ENCODE assay signal across 12 cellular contexts in genomic region chr2:182426915-182427233, GRCh38. TPM values are rescaled to one million over a fixed set of nuclear protein-coding genes. Genes with fewer than 3 reads are reported as not detected.
DNase-seq lines count a peak whose midpoint lies in the region; ATAC-seq, FAIRE-seq and TF ChIP-seq lines count a peak whose summit lies in the region.
"Had no signal": no experiment of that assay in that cellular context is flagged by ENCODE, and none has a peak within 500 bp of the region (broad histone marks: within the 10 kb centered on the region; RNA-seq: fewer than 3 reads in every experiment).

Gene PDE1A, minus strand, starts transcription at chr2:182427036.

- H3K4me1 Mint-ChIP-seq in activated CD4-positive, alpha-beta T cell treated with anti-CD3 and anti-CD28 coated beads, Interleukin-2, amount 10 ng/mL, durations not matched to agents 24 days and 14 days, result no peaks in the 10 kb centered on the region
- no peaks in the 10 kb centered on the region for H3K4me1 Mint-ChIP-seq in natural killer cell

- no peaks in the 10 kb centered on the region for H3K36me3 Mint-ChIP-seq in activated CD4-positive, alpha-beta T cell treated with anti-CD3 and anti-CD28 coated beads, Interleukin-2, amount 10 ng/mL, durations not matched to agents 24 days and 14 days (ENCODE audit: low read depth)
- no peaks in the 10 kb centered on the region for H3K36me3 Mint-ChIP-seq in natural killer cell

- intact Hi-C loops in activated CD4-positive, alpha-beta T cell treated with anti-CD3 and anti-CD28 coated beads, Interleukin-2, amount 10 ng/mL, durations not matched to agents 24 days and 14 days (cut with micrococcal nuclease), result no loop called here
- intact Hi-C loops in natural killer cell (cut with micrococcal nuclease), result no loop called here

- 20% methylated on average over 3 of the region's 3 CpGs for WGBS in urinary bladder

- H3K27ac Mint-ChIP-seq in activated CD4-positive, alpha-beta T cell treated with anti-CD3 and anti-CD28 coated beads, Interleukin-2, amount 10 ng/mL, durations not matched to agents 24 days and 14 days, result no peak within 1 kb of the TSS
- no peak within 1 kb of the TSS for H3K27ac Mint-ChIP-seq in natural killer cell

- no peak within 1 kb of the TSS for H3K4me3 Mint-ChIP-seq in activated CD4-positive, alpha-beta T cell treated with anti-CD3 and anti-CD28 coated beads, Interleukin-2, amount 10 ng/mL, durations not matched to agents 24 days and 14 days
- H3K4me3 Mint-ChIP-seq in natural killer cell, result no peak within 1 kb of the TSS

- H3K4me3 ChIP-seq in urinary bladder (ENCODE audit: low read depth, low read length), result peak within 1 kb of the TSS; percentile 44

- H3K27me3 Mint-ChIP-seq in activated CD4-positive, alpha-beta T cell treated with anti-CD3 and anti-CD28 coated beads, Interleukin-2, amount 10 ng/mL, durations not matched to agents 24 days and 14 days, result no peaks in the 10 kb centered on the region
- H3K27me3 Mint-ChIP-seq in natural killer cell (ENCODE audit: low read depth in 2 of 2), result no peaks in the 10 kb centered on the region

- DNase-seq in DMS 273 (lab: John Stamatoyannopoulos, UW; ENCODE audit: unreplicated experiment), result peak; percentile 34
- DNase-seq in DMS 273 treated with DMSO at 0.1 percent for 48 hours (lab: John Stamatoyannopoulos, UW), result no peak
- no peak for DNase-seq in frontal cortex (ENCODE audit: low spot score in 2 of 2)
- no peak for DNase-seq in occipital lobe (lab: John Stamatoyannopoulos, UW)
- DNase-seq in HuH-7.5 (ENCODE audit: low spot score), result no peak
- no peak for DNase-seq in activated CD4-positive, alpha-beta T cell treated with anti-CD3 and anti-CD28 coated beads, Interleukin-2, amount 10 ng/mL, durations not matched to agents 24 days and 14 days
- DNase-seq in natural killer cell, result no peak
- DNase-seq: activated CD4-positive, CD25-positive, alpha-beta regulatory T cell; RPMI8226 had no signal

- no peak for FAIRE-seq in frontal cortex (lab: Jason Lieb, UNC)
- FAIRE-seq: colon had no signal

- no peak for TF ChIP-seq CTCF in natural killer cell (IDR thresholded peaks at IDR 0.05)

- no peaks in the 10 kb centered on the region for H3K4me1 ChIP-seq in urinary bladder (ENCODE audit: insufficient read depth)

- no peak for ATAC-seq in natural killer cell

- peaks cover 4% of the 10 kb centered on the region for H3K9me3 Mint-ChIP-seq in activated CD4-positive, alpha-beta T cell treated with anti-CD3 and anti-CD28 coated beads, Interleukin-2, amount 10 ng/mL, durations not matched to agents 24 days and 14 days
- H3K9me3 Mint-ChIP-seq in natural killer cell, result peaks cover 0 to 2% of the 10 kb centered on the region in 2 donors

- H3K36me3 ChIP-seq in urinary bladder (ENCODE audit: insufficient read depth), result no peaks in the 10 kb centered on the region

- H3K27ac ChIP-seq in urinary bladder (ENCODE audit: low read depth), result no peak within 1 kb of the TSS
- H3K27ac ChIP-seq: 22Rv1 had no signal

RNA-seq across cellular contexts. Expression of gene PDE1A, which starts in this region (rescaled TPM):
- total RNA-seq in frontal cortex (51.0 TPM), occipital lobe (42.1 TPM), urinary bladder (49.9 TPM), natural killer cell (not detected)
- polyA plus RNA-seq in urinary bladder, result 17.1 TPM
- not detected in 2 replicates for total RNA-seq in activated CD4-positive, alpha-beta T cell treated with anti-CD3 and anti-CD28 coated beads, Interleukin-2, amount 10 ng/mL, durations not matched to agents 24 days and 14 days

Comparison
In these comparisons a context has a peak if more than half of its experiments do, and no peak if none do; other contexts are left out.
1. RNA of gene PDE1A (total RNA-seq): 51.0 TPM in frontal cortex (single experiment), 49.9 TPM in urinary bladder (single experiment) and 42.1 TPM in occipital lobe (single experiment); not detected in activated CD4-positive, alpha-beta T cell treated with anti-CD3 and anti-CD28 coated beads, Interleukin-2, amount 10 ng/mL, durations not matched to agents 24 days and 14 days and not detected in natural killer cell; every median in the first group is over 10 times any median in the second.